Comparison of ENCODE assay signal across 8 cellular contexts in genomic region chr22:23565288-23565941, GRCh38. TPM values are rescaled to one million over a fixed set of nuclear protein-coding genes. Genes with fewer than 3 reads are reported as not detected.
DNase-seq lines count a peak whose midpoint lies in the region; ATAC-seq and TF ChIP-seq lines count a peak whose summit lies in the region.

No MANE protein-coding gene starts in this region.

- H3K27me3 ChIP-seq in heart left ventricle: peaks cover 10 to 43% (median 19%) of the 10 kb centered on the region in 9 donors

- ATAC-seq in T-cell (replicated peaks in 1 of 4): peak; percentile 30 to 55 (median 44)
- peak in 3 of 4 donors; percentile 39 to 52 (median 48) for ATAC-seq in heart left ventricle
- no peak for ATAC-seq in GM21619 (IDR thresholded peaks at IDR 0.05; ENCODE audit: unreplicated experiment)

- TF ChIP-seq CTCF in heart left ventricle (IDR thresholded peaks at IDR 0.05): peak in 1 of 12 donors; percentile 8

- peak; percentile 44 for DNase-seq in activated T-cell treated with anti-CD3 and anti-CD28 coated beads, Interleukin-2, amount 50 U/mL, for 24 hours
- DNase-seq in activated T-cell treated with anti-CD3 and anti-CD28 coated beads for 4 hours (no peak), T-cell (peak in 2 of 34 experiments; percentile 0 to 14), heart left ventricle (no peak), retina (peak; percentile 74), activated gamma-delta T cell treated with Interleukin-2 at 50 U/mL for 16 hours (no peak), DMS153 treated with DMSO at 0.1 percent for 48 hours (lab: John Stamatoyannopoulos, UW; ENCODE audit: unreplicated experiment) (no peak)

- H3K27ac Mint-ChIP-seq in activated T-cell treated with anti-CD3 and anti-CD28 coated beads, Interleukin-2, amount 50 U/mL, for 24 hours: no peak overlapping the region
- H3K27ac Mint-ChIP-seq in T-cell: peak overlapping the region in 1 of 2 donors; percentile 59

- POLR2A ChIA-PET in T-cell (lab: Charles Lee): interaction anchor here in 1 of 2 donors (0.7 kb wide), 1 partner anchor 484 kb away, joined by 7 read pairs; no protein-coding TSS in a partner anchor

- TF ChIP-seq POLR2A in heart left ventricle (IDR thresholded peaks at IDR 0.05): no peak

- no peaks in the 10 kb centered on the region for H3K36me3 ChIP-seq in heart left ventricle

- H3K27me3 Mint-ChIP-seq in activated T-cell treated with anti-CD3 and anti-CD28 coated beads, Interleukin-2, amount 50 U/mL, for 24 hours: peaks cover 39% of the 10 kb centered on the region
- peaks cover 29 to 34% of the 10 kb centered on the region in 2 donors for H3K27me3 Mint-ChIP-seq in T-cell

- H3K4me3 ChIP-seq in heart left ventricle: peak overlapping the region in 11 of 12 donors; percentile 6 to 54 (median 45)

- H3K4me1 Mint-ChIP-seq in activated T-cell treated with anti-CD3 and anti-CD28 coated beads, Interleukin-2, amount 50 U/mL, for 24 hours (ENCODE audit: low read depth): peaks cover 6% of the 10 kb centered on the region
- peaks cover 7 to 9% (median 7%) of the 10 kb centered on the region in 3 donors for H3K4me1 Mint-ChIP-seq in T-cell

- H3K4me3 Mint-ChIP-seq in activated T-cell treated with anti-CD3 and anti-CD28 coated beads, Interleukin-2, amount 50 U/mL, for 24 hours: peak overlapping the region; percentile 73
- H3K4me3 Mint-ChIP-seq in T-cell: peak overlapping the region; percentile 78 to 84 (median 81)

- no peaks in the 10 kb centered on the region for H3K36me3 Mint-ChIP-seq in activated T-cell treated with anti-CD3 and anti-CD28 coated beads, Interleukin-2, amount 50 U/mL, for 24 hours (ENCODE audit: low read depth)
- peaks cover 3% of the 10 kb centered on the region for H3K36me3 Mint-ChIP-seq in T-cell

- H3K4me1 ChIP-seq in heart left ventricle: peaks cover 0 to 17% (median 8%) of the 10 kb centered on the region in 12 donors

- H3K27ac ChIP-seq in heart left ventricle: no peak overlapping the region

- no peaks in the 10 kb centered on the region for H3K9me3 Mint-ChIP-seq in activated T-cell treated with anti-CD3 and anti-CD28 coated beads, Interleukin-2, amount 50 U/mL, for 24 hours
- no peaks in the 10 kb centered on the region for H3K9me3 Mint-ChIP-seq in T-cell

- intact Hi-C loops in heart left ventricle (cut with DNase I): no loop called here

- CTCF ChIA-PET in T-cell (lab: Charles Lee): interaction anchor here in 1 of 2 donors (0.6 kb wide), 1 partner anchor 252 kb away, joined by 4 read pairs; no protein-coding TSS in a partner anchor

- H3K9me3 ChIP-seq in heart left ventricle: no peaks in the 10 kb centered on the region

- WGBS in heart left ventricle, 4 donors: 8 to 15% (median 13%) methylated on average over 11 to 12 of the region's 12 CpGs

RNA-seq across cellular contexts. Expression of gene IGLL1, which starts 14.7 kb away (rescaled TPM):
- total RNA-seq in T-cell (under 1 TPM in 2 of 5 donors, not detected in 3; 0.30 to 0.64 TPM), heart left ventricle (not detected)
- polyA plus RNA-seq in heart left ventricle: not detected

Comparison
In these comparisons a context has a peak if more than half of its experiments do, and no peak if none do; other contexts are left out.
1. DNase-seq: peak in activated T-cell treated with anti-CD3 and anti-CD28 coated beads, Interleukin-2, amount 50 U/mL, for 24 hours (single experiment) and retina (single experiment); none in activated T-cell treated with anti-CD3 and anti-CD28 coated beads for 4 hours (single experiment), heart left ventricle (0 of 5), activated gamma-delta T cell treated with Interleukin-2 at 50 U/mL for 16 hours (single experiment) and DMS153 treated with DMSO at 0.1 percent for 48 hours (single experiment).